Comparison of ENCODE assay signal across 21 cellular contexts in genomic region chr17:2684549-2684948, GRCh38. TPM values are rescaled to one million over a fixed set of nuclear protein-coding genes. Genes with fewer than 3 reads are reported as not detected.
A peak's percentile ranks its signal among the peaks of the same experiment; 100 is the strongest.
DNase-seq lines count a peak whose midpoint lies in the region; ATAC-seq, FAIRE-seq and TF ChIP-seq lines count a peak whose summit lies in the region.
"Had no signal": no experiment of that assay in that cellular context is flagged by ENCODE, and none has a peak within 500 bp of the region (broad histone marks: within the 10 kb centered on the region; RNA-seq: fewer than 3 reads in every experiment).

No MANE protein-coding gene starts in this region.

- H3K4me1 ChIP-seq in GM12878 (ENCODE audit: control insufficient read depth, insufficient read depth, low read length) (no peaks in the 10 kb centered on the region), neuronal stem cell (ENCODE audit: control insufficient read depth in 2 of 2, insufficient read depth in 1 of 2, low read depth in 1 of 2, low read length in 2 of 2) (peaks cover 2% of the 10 kb centered on the region in 2 donors)
- H3K4me1 ChIP-seq: BE2C, Peyer's patch had no signal

- H3K4me3 Mint-ChIP-seq in activated CD4-positive, alpha-beta T cell treated with anti-CD3 and anti-CD28 coated beads, Interleukin-2, amount 10 ng/mL, durations not matched to agents 7 days and 5 days = no peak overlapping the region
- no peak overlapping the region for H3K4me3 Mint-ChIP-seq in stimulated activated effector memory CD8-positive, alpha-beta T cell treated with anti-CD3 and anti-CD28 coated beads, Interleukin-12 subunit alpha, Interleukin-12 subunit beta, amount 100 ng/mL, for 72 hours
- H3K4me3 Mint-ChIP-seq: T-cell had no signal

- peak overlapping the region; percentile 15 for H3K27ac Mint-ChIP-seq in activated CD4-positive, alpha-beta T cell treated with anti-CD3 and anti-CD28 coated beads, Interleukin-2, amount 10 ng/mL, durations not matched to agents 7 days and 5 days
- no peak overlapping the region for H3K27ac Mint-ChIP-seq in stimulated activated effector memory CD8-positive, alpha-beta T cell treated with anti-CD3 and anti-CD28 coated beads, Interleukin-12 subunit alpha, Interleukin-12 subunit beta, amount 100 ng/mL, for 72 hours

- POLR2A ChIA-PET in activated CD4-positive, alpha-beta T cell treated with anti-CD3 and anti-CD28 coated beads, Interleukin-2, amount 10 ng/mL, durations not matched to agents 7 days and 5 days (lab: Charles Lee) = no interaction called here
- POLR2A ChIA-PET in GM12878 (lab: Charles Lee) = no interaction called here

- CTCF ChIA-PET in activated CD4-positive, alpha-beta T cell treated with anti-CD3 and anti-CD28 coated beads, Interleukin-2, amount 10 ng/mL, durations not matched to agents 7 days and 5 days (lab: Charles Lee) = interaction anchor here (0.6 kb wide), 1 partner anchor 20 kb away, joined by 3 read pairs; no protein-coding TSS in a partner anchor
- CTCF ChIA-PET in GM12878 (lab: Yijun Ruan, JAX) = no interaction called here

- no peak overlapping the region for H4K8ac ChIP-seq in neuronal stem cell (ENCODE audit: low read depth, low read length)

- no peak overlapping the region for H2BK12ac ChIP-seq in neuronal stem cell (ENCODE audit: low read length)

- intact Hi-C loops in GM12878 (cut with micrococcal nuclease; ENCODE audit: unreplicated experiment) = no loop called here

- H3K4me2 ChIP-seq in GM12878 (ENCODE audit: control insufficient read depth, insufficient read depth) = no peak overlapping the region
- H3K4me2 ChIP-seq in neuronal stem cell (ENCODE audit: insufficient read depth, low read length, poor library complexity, severe bottlenecking) = no peak overlapping the region

- H2BK120ac ChIP-seq in neuronal stem cell (ENCODE audit: low read depth, low read length) = no peak overlapping the region

- H3K36me3 ChIP-seq in GM12878 (ENCODE audit: control insufficient read depth in 2 of 2, insufficient read depth in 2 of 2, low read length in 1 of 2) = peaks cover 7 to 30% of the 10 kb centered on the region in 2 experiments
- H3K36me3 ChIP-seq in neuronal stem cell (replicated peaks in 1 of 2; ENCODE audit: control insufficient read depth in 2 of 2, insufficient read depth in 2 of 2, low read length in 2 of 2) = peaks cover 17 to 63% of the 10 kb centered on the region in 2 donors

- H4K91ac ChIP-seq in neuronal stem cell (ENCODE audit: low read depth, low read length, poor library complexity) = no peak overlapping the region

- H3K9me3 Mint-ChIP-seq in activated CD4-positive, alpha-beta T cell treated with anti-CD3 and anti-CD28 coated beads, Interleukin-2, amount 10 ng/mL, durations not matched to agents 7 days and 5 days = no peaks in the 10 kb centered on the region
- H3K9me3 Mint-ChIP-seq in stimulated activated effector memory CD8-positive, alpha-beta T cell treated with anti-CD3 and anti-CD28 coated beads, Interleukin-12 subunit alpha, Interleukin-12 subunit beta, amount 100 ng/mL, for 72 hours = no peaks in the 10 kb centered on the region
- H3K9me3 Mint-ChIP-seq: T-cell had no signal

- in situ Hi-C loops in GM12878 (cut with MboI) = no loop called here

- H2AFZ ChIP-seq in GM12878 (ENCODE audit: control insufficient read depth, low read depth, low read length) (no peak overlapping the region), neuronal stem cell (ENCODE audit: low read length) (no peak overlapping the region)

- no peak overlapping the region for H3K27ac ChIP-seq in GM12878 (ENCODE audit: control insufficient read depth, insufficient read depth)
- peak overlapping the region; percentile 16 for H3K27ac ChIP-seq in neuronal stem cell (replicated peaks; ENCODE audit: low read length)
- H3K27ac ChIP-seq: Peyer's patch, psoas muscle had no signal

- no peaks in the 10 kb centered on the region for H3K27me3 Mint-ChIP-seq in activated CD4-positive, alpha-beta T cell treated with anti-CD3 and anti-CD28 coated beads, Interleukin-2, amount 10 ng/mL, durations not matched to agents 7 days and 5 days
- H3K27me3 Mint-ChIP-seq: T-cell had no signal

- no peak overlapping the region for H3K14ac ChIP-seq in neuronal stem cell (ENCODE audit: low read length)

- DNase-seq in activated CD4-positive, alpha-beta T cell treated with anti-CD3 and anti-CD28 coated beads, Interleukin-2, amount 10 ng/mL, durations not matched to agents 7 days and 5 days = no peak
- DNase-seq in activated CD4-positive, alpha-beta T cell treated with anti-CD3 and anti-CD28 coated beads, Interleukin-2, amount 50 U/mL, for 48 hours = no peak
- DNase-seq in GM12878 (ENCODE audit: low read depth, low spot score) (no peak), neuronal stem cell (ENCODE audit: low spot score) (no peak), NCI-H774 (lab: John Stamatoyannopoulos, UW) (no peak), UCSD-AML1 (lab: John Stamatoyannopoulos, UW; ENCODE audit: unreplicated experiment) (no peak)
- no peak for DNase-seq in stimulated activated effector memory CD8-positive, alpha-beta T cell treated with anti-CD3 and anti-CD28 coated beads, Interleukin-12 subunit alpha, Interleukin-12 subunit beta, amount 100 ng/mL, for 72 hours (ENCODE audit: low spot score in 2 of 2)
- DNase-seq: activated CD4-positive, alpha-beta T cell treated with anti-CD3 and anti-CD28 coated beads for 48 hours; BE2C; COR-L47; cortex of kidney; GF-D8; NCI-H2081 treated with DMSO at 0.1 percent for 48 hours; NCI-H510A; Peyer's patch; psoas muscle; SIG-M5; substantia nigra had no signal

- H3K9me3 ChIP-seq in GM12878 (replicated peaks; ENCODE audit: control insufficient read depth, insufficient read depth, low read length) (no peaks in the 10 kb centered on the region), neuronal stem cell (replicated peaks in 1 of 2; ENCODE audit: control insufficient read depth in 2 of 2, insufficient read depth in 1 of 2, low read depth in 1 of 2, low read length in 2 of 2) (no peaks in the 10 kb centered on the region)
- H3K9me3 ChIP-seq: BE2C, Peyer's patch, psoas muscle had no signal

- H3K27me3 ChIP-seq in GM12878 (replicated peaks in 1 of 2; ENCODE audit: control insufficient read depth in 2 of 2, insufficient read depth in 2 of 2, low read length in 1 of 2) (no peaks in the 10 kb centered on the region), neuronal stem cell (ENCODE audit: control insufficient read depth in 3 of 3, insufficient read depth in 3 of 3, low read depth in 1 of 3, low read length in 3 of 3) (no peaks in the 10 kb centered on the region)
- H3K27me3 ChIP-seq: BE2C, Peyer's patch had no signal

- SMC1A ChIA-PET in GM12878 (lab: Charles Lee; ENCODE audit: uncharacterized antibody, unreplicated experiment) = no interaction called here

- peaks cover 46% of the 10 kb centered on the region for H3K36me3 Mint-ChIP-seq in activated CD4-positive, alpha-beta T cell treated with anti-CD3 and anti-CD28 coated beads, Interleukin-2, amount 10 ng/mL, durations not matched to agents 7 days and 5 days (ENCODE audit: low read depth)
- peaks cover 84% of the 10 kb centered on the region for H3K36me3 Mint-ChIP-seq in stimulated activated effector memory CD8-positive, alpha-beta T cell treated with anti-CD3 and anti-CD28 coated beads, Interleukin-12 subunit alpha, Interleukin-12 subunit beta, amount 100 ng/mL, for 72 hours

- RAD21 ChIA-PET in GM12878 (lab: Charles Lee; ENCODE audit: unreplicated experiment) = no interaction called here

- 97% methylated on average over 18 of the region's 18 CpGs for WGBS in GM12878 (ENCODE audit: insufficient coverage, insufficient replicate concordance, low lambda C conversion rate, missing lambda C conversion rate)
- no CpG with 5 or more reads among the region's 18 CpGs for WGBS in neuronal stem cell (ENCODE audit: extremely low coverage in 2 of 2, insufficient read length in 2 of 2, insufficient replicate concordance in 1 of 2), 2 donors

- H3K9ac ChIP-seq in GM12878 (ENCODE audit: control insufficient read depth, insufficient read depth, low read length) (no peak overlapping the region), neuronal stem cell (ENCODE audit: low read depth, low read length, poor library complexity) (no peak overlapping the region)

- TF ChIP-seq EP300 in GM12878 (IDR thresholded peaks at IDR 0.05; ENCODE audit: borderline replicate concordance in 1 of 2, control insufficient read depth in 1 of 2, low read depth in 2 of 2, low read length in 2 of 2) = no peak

- TF ChIP-seq CTCF in GM12878 (IDR thresholded peaks at IDR 0.05 in 2 of 3, conservative IDR thresholded peaks at IDR 0.05 in 1 of 3; ENCODE audit: control insufficient read depth in 2 of 3, extremely low read depth in 1 of 3, insufficient read depth in 1 of 3, low read depth in 3 of 3, low read length in 3 of 3) = no peak

- no peaks in the 10 kb centered on the region for H4K20me1 ChIP-seq in GM12878 (ENCODE audit: control insufficient read depth, insufficient read depth)

- H3K23ac ChIP-seq in neuronal stem cell (ENCODE audit: low read depth, low read length, poor library complexity) = no peak overlapping the region

- no peak for ATAC-seq in GM12878
- ATAC-seq in stimulated activated effector memory CD8-positive, alpha-beta T cell treated with anti-CD3 and anti-CD28 coated beads, Interleukin-12 subunit alpha, Interleukin-12 subunit beta, amount 100 ng/mL, for 72 hours = no peak
- ATAC-seq: psoas muscle, T-cell had no signal

- no peak overlapping the region for H3K4ac ChIP-seq in neuronal stem cell (ENCODE audit: low read length)

- peaks cover 18% of the 10 kb centered on the region for H3K4me1 Mint-ChIP-seq in activated CD4-positive, alpha-beta T cell treated with anti-CD3 and anti-CD28 coated beads, Interleukin-2, amount 10 ng/mL, durations not matched to agents 7 days and 5 days
- H3K4me1 Mint-ChIP-seq in stimulated activated effector memory CD8-positive, alpha-beta T cell treated with anti-CD3 and anti-CD28 coated beads, Interleukin-12 subunit alpha, Interleukin-12 subunit beta, amount 100 ng/mL, for 72 hours = peaks cover 18% of the 10 kb centered on the region

- no peak overlapping the region for H2BK5ac ChIP-seq in neuronal stem cell (ENCODE audit: low read length)

- H2AK5ac ChIP-seq in neuronal stem cell (ENCODE audit: low read depth, low read length) = no peak overlapping the region

- H3K79me1 ChIP-seq in neuronal stem cell (ENCODE audit: low read depth, low read length) = no peaks in the 10 kb centered on the region

- TF ChIP-seq POLR2A in GM19099 (IDR thresholded peaks at IDR 0.05; ENCODE audit: extremely low read depth, insufficient read length, low read depth) (peak; percentile 5), GM12878 (IDR thresholded peaks at IDR 0.05; ENCODE audit: low read depth, low read length) (peak; percentile 57)

- no peak for TF ChIP-seq RAD21 in GM12878 (IDR thresholded peaks at IDR 0.05; ENCODE audit: insufficient read depth, low read depth, low read length)

- no TSS peak for BruUV-seq in GM12878 (replicated peaks; lab: Mats Ljungman, UMichigan)

- H2BK15ac ChIP-seq in neuronal stem cell (ENCODE audit: low read length) = no peak overlapping the region

- no peaks in the 10 kb centered on the region for H3K79me2 ChIP-seq in GM12878 (ENCODE audit: control insufficient read depth, insufficient read depth, low read length)

- no peak for FAIRE-seq in GM12878 (lab: Jason Lieb, UNC)
- FAIRE-seq: GM18507 had no signal

- no peak overlapping the region for H3K18ac ChIP-seq in neuronal stem cell (ENCODE audit: low read length)

- H3K4me3 ChIP-seq in GM12878 = no peak overlapping the region
- no peak overlapping the region for H3K4me3 ChIP-seq in neuronal stem cell (ENCODE audit: low read length in 2 of 2)
- H3K4me3 ChIP-seq: Peyer's patch, psoas muscle had no signal

RNA-seq across cellular contexts. Expression of gene CLUH, which starts 27.0 kb away (rescaled TPM):
- total RNA-seq in activated CD4-positive, alpha-beta T cell treated with anti-CD3 and anti-CD28 coated beads, Interleukin-2, amount 10 ng/mL, durations not matched to agents 7 days and 5 days = 10 to 100 TPM; 44.8 to 55.9 TPM
- 140 and 159 TPM in 2 replicates for total RNA-seq in GM12878 (2013; cell fraction: nucleolus; rRNA removed)
- 71.2 and 82.3 TPM in 2 replicates for total RNA-seq in GM12878 (2014; rRNA removed)
- total RNA-seq in GM12878 (2014; rRNA removed; fragmentation: Illumina TruSeq; extraction: Trizol) = 24.6 and 30.8 TPM in 2 replicates
- total RNA-seq in GM12878 (2021) = 126 and 147 TPM in 2 replicates
- 24.6 TPM for polyA plus RNA-seq in GM12878 (2011; ENCODE audit: low read depth)
- 7.3 and 17.4 TPM in 2 replicates for polyA plus RNA-seq in GM12878 (2011; rRNA removed)
- polyA plus RNA-seq in GM12878 (2011; cell fraction: cytosol; rRNA removed) = 21.6 and 38.2 TPM in 2 replicates
- 326 and 415 TPM in 2 replicates for polyA plus RNA-seq in GM12878 (2011; cell fraction: nucleus; rRNA removed)
- polyA plus RNA-seq in GM12878 (2012) = 52.8 and 59.8 TPM in 2 replicates
- polyA plus RNA-seq in GM12878 (2014; fragmentation: Illumina TruSeq; extraction: Trizol) = 14.4 and 52.8 TPM in 2 replicates
- polyA plus RNA-seq in GM12878 (2014; fragmentation: Nextera tagmentation; extraction: Ambion mirVana) = under 1 TPM; 0.11 to 0.82 TPM
- 77.0 and 107 TPM in 2 replicates for polyA plus RNA-seq in GM12878 (2014; rRNA removed)
- 10 to 100 TPM; 67.7 to 68.7 TPM for polyA plus RNA-seq in GM12878 (2016; fragmentation: Nextera tagmentation; extraction: Ambion mirVana)
- polyA minus RNA-seq in GM12878 (2011; rRNA and poly(A)+ RNA removed) = 18.1 and 32.5 TPM in 2 replicates
- 19.8 and 28.4 TPM in 2 replicates for polyA minus RNA-seq in GM12878 (2011; cell fraction: cytosol; rRNA and poly(A)+ RNA removed)
- polyA minus RNA-seq in GM12878 (2011; cell fraction: nucleus; rRNA and poly(A)+ RNA removed) = 46.5 and 77.6 TPM in 2 replicates
- 15.4 TPM for polyA plus RNA-seq in neuronal stem cell (2013, experiment 1 of 2)
- polyA plus RNA-seq in neuronal stem cell (2013, experiment 2 of 2) = 13.9 TPM
